14 cellular contexts compared by ENCODE assay signal in genomic region chr7:151371266-151371665, GRCh38. TPM values are rescaled to one million over a fixed set of nuclear protein-coding genes. Genes with fewer than 3 reads are reported as not detected.
A peak's percentile ranks its signal among the peaks of the same experiment; 100 is the strongest.
DNase-seq lines count a peak whose midpoint lies in the region; ATAC-seq and TF ChIP-seq lines count a peak whose summit lies in the region.
"Had no signal": no experiment of that assay in that cellular context is flagged by ENCODE, and none has a peak within 500 bp of the region (broad histone marks: within the 10 kb centered on the region; RNA-seq: fewer than 3 reads in every experiment).

No MANE protein-coding gene starts in this region.

- no peak overlapping the region for H3K4me3 Mint-ChIP-seq in activated CD8-positive, alpha-beta memory T cell treated with anti-CD3 and anti-CD28 coated beads, Interleukin-2, amount 10 ng/mL, durations not matched to agents 7 days and 5 days
- H3K4me3 Mint-ChIP-seq: CD8-positive, alpha-beta memory T cell; GM23338; H9 had no signal

- ATAC-seq in activated CD8-positive, alpha-beta memory T cell treated with anti-CD3 and anti-CD28 coated beads, Interleukin-2, amount 10 ng/mL, durations not matched to agents 7 days and 5 days: no peak
- no peak for ATAC-seq in left lobe of liver
- ATAC-seq: GM23338 had no signal

- H3K4me3 ChIP-seq in sigmoid colon: no peak overlapping the region
- H3K4me3 ChIP-seq: BLaER1, GM23338 had no signal

- 91 to 92% methylated on average over 2 of the region's 2 CpGs for WGBS in sigmoid colon, 2 donors

- TF ChIP-seq POLR2A in erythroblast (IDR thresholded peaks at IDR 0.05; ENCODE audit: low read length) (no peak), sigmoid colon (IDR thresholded peaks at IDR 0.05) (no peak)

- H3K27me3 Mint-ChIP-seq in activated CD8-positive, alpha-beta memory T cell treated with anti-CD3 and anti-CD28 coated beads, Interleukin-2, amount 10 ng/mL, durations not matched to agents 7 days and 5 days: no peaks in the 10 kb centered on the region
- H3K27me3 Mint-ChIP-seq: CD8-positive, alpha-beta memory T cell had no signal

- no peak for TF ChIP-seq EP300 in sigmoid colon (IDR thresholded peaks at IDR 0.05)

- CTCF ChIA-PET in activated CD8-positive, alpha-beta memory T cell treated with anti-CD3 and anti-CD28 coated beads, Interleukin-2, amount 10 ng/mL, durations not matched to agents 7 days and 5 days (lab: Charles Lee): interaction anchor here (1.0 to 8.3 kb wide), 3 partner anchors 11 to 78 kb away, joined by 3 to 151 read pairs (median 4); no protein-coding TSS in a partner anchor

- H3K4me1 Mint-ChIP-seq in activated CD8-positive, alpha-beta memory T cell treated with anti-CD3 and anti-CD28 coated beads, Interleukin-2, amount 10 ng/mL, durations not matched to agents 7 days and 5 days: peaks cover 9% of the 10 kb centered on the region

- DNase-seq in activated CD8-positive, alpha-beta memory T cell treated with anti-CD3 and anti-CD28 coated beads, Interleukin-2, amount 10 ng/mL, durations not matched to agents 7 days and 5 days: peak; percentile 35
- DNase-seq in activated CD8-positive, alpha-beta memory T cell treated with anti-CD3 and anti-CD28 coated beads, Interleukin-2, amount 50 U/mL, for 4 hours: no peak
- DNase-seq in erythroblast (lab: John Stamatoyannopoulos, UW) (peak; percentile 29 to 52), sigmoid colon (peak; percentile 60), DMS153 treated with DMSO at 0.1 percent for 48 hours (lab: John Stamatoyannopoulos, UW; ENCODE audit: unreplicated experiment) (no peak), GOT3 (lab: John Stamatoyannopoulos, UW) (no peak), left lobe of liver (ENCODE audit: low spot score) (no peak)
- DNase-seq: 8988T; AML-193; Caco-2; CD8-positive, alpha-beta memory T cell; H9 had no signal

- H3K9me3 Mint-ChIP-seq in activated CD8-positive, alpha-beta memory T cell treated with anti-CD3 and anti-CD28 coated beads, Interleukin-2, amount 10 ng/mL, durations not matched to agents 7 days and 5 days (ENCODE audit: low read depth): no peaks in the 10 kb centered on the region
- H3K9me3 Mint-ChIP-seq: CD8-positive, alpha-beta memory T cell; GM23338; H9 had no signal

- H3K36me3 ChIP-seq in sigmoid colon: peaks cover 12 to 63% (median 22%) of the 10 kb centered on the region in 4 donors

- intact Hi-C loops in sigmoid colon (cut with DNase I): no loop called here

- H3K27me3 ChIP-seq in sigmoid colon: no peaks in the 10 kb centered on the region
- H3K27me3 ChIP-seq: BLaER1 had no signal

- H3K9me3 ChIP-seq in sigmoid colon: no peaks in the 10 kb centered on the region
- H3K9me3 ChIP-seq: BLaER1, Caco-2 had no signal

- no peak overlapping the region for H3K27ac ChIP-seq in sigmoid colon
- H3K27ac ChIP-seq: BLaER1 had no signal

- no peak for TF ChIP-seq CTCF in sigmoid colon (IDR thresholded peaks at IDR 0.05)

- H3K36me3 Mint-ChIP-seq in activated CD8-positive, alpha-beta memory T cell treated with anti-CD3 and anti-CD28 coated beads, Interleukin-2, amount 10 ng/mL, durations not matched to agents 7 days and 5 days: peaks cover 30% of the 10 kb centered on the region

- no peak overlapping the region for H3K27ac Mint-ChIP-seq in activated CD8-positive, alpha-beta memory T cell treated with anti-CD3 and anti-CD28 coated beads, Interleukin-2, amount 10 ng/mL, durations not matched to agents 7 days and 5 days
- H3K27ac Mint-ChIP-seq: GM23338, H9 had no signal

- H3K4me1 ChIP-seq in sigmoid colon: peaks cover 0 to 27% (median 24%) of the 10 kb centered on the region in 4 donors

RNA-seq across cellular contexts. Expression of gene NUB1, which starts 29.7 kb away (rescaled TPM):
- total RNA-seq in activated CD8-positive, alpha-beta memory T cell treated with anti-CD3 and anti-CD28 coated beads, Interleukin-2, amount 10 ng/mL, durations not matched to agents 7 days and 5 days: 10 to 100 TPM; 71.3 to 73.3 TPM
- total RNA-seq in sigmoid colon (10 to 100 TPM; 49.8 to 73.8 (median 64.5) TPM), left lobe of liver (19.0 TPM)
- polyA plus RNA-seq in sigmoid colon: 10 to 100 TPM; 36.6 to 50.1 (median 43.2) TPM

RNA-seq across cellular contexts. Expression of gene WDR86, which starts 38.6 kb away (rescaled TPM):
- total RNA-seq in activated CD8-positive, alpha-beta memory T cell treated with anti-CD3 and anti-CD28 coated beads, Interleukin-2, amount 10 ng/mL, durations not matched to agents 7 days and 5 days: under 1 TPM in 1 of 2 experiments, not detected in 1; 0.29 TPM
- total RNA-seq in sigmoid colon (10 to 100 TPM; 14.4 to 23.8 (median 16.9) TPM), left lobe of liver (0.28 TPM)
- 1 to 10 TPM in 2 of 3 donors, under 1 TPM in 1; 0.46 to 4.2 (median 2.1) TPM for polyA plus RNA-seq in sigmoid colon

Comparison
In these comparisons a context has a peak if more than half of its experiments do, and no peak if none do; other contexts are left out.
1. DNase-seq: peak in activated CD8-positive, alpha-beta memory T cell treated with anti-CD3 and anti-CD28 coated beads, Interleukin-2, amount 10 ng/mL, durations not matched to agents 7 days and 5 days (single experiment), erythroblast (2 of 2) and sigmoid colon (single experiment); none in activated CD8-positive, alpha-beta memory T cell treated with anti-CD3 and anti-CD28 coated beads, Interleukin-2, amount 50 U/mL, for 4 hours (single experiment), DMS153 treated with DMSO at 0.1 percent for 48 hours (single experiment), GOT3 (single experiment) and left lobe of liver (single experiment).
2. RNA of gene WDR86, which starts 38.6 kb away (total RNA-seq): 14.4 to 23.8 TPM in sigmoid colon; 0.29 TPM in activated CD8-positive, alpha-beta memory T cell treated with anti-CD3 and anti-CD28 coated beads, Interleukin-2, amount 10 ng/mL, durations not matched to agents 7 days and 5 days and 0.28 TPM in left lobe of liver (single experiment); every median in the first group is over 10 times any median in the second.